Comparison of ENCODE assay signal across 30 cellular contexts in the genomic region with DNA sequence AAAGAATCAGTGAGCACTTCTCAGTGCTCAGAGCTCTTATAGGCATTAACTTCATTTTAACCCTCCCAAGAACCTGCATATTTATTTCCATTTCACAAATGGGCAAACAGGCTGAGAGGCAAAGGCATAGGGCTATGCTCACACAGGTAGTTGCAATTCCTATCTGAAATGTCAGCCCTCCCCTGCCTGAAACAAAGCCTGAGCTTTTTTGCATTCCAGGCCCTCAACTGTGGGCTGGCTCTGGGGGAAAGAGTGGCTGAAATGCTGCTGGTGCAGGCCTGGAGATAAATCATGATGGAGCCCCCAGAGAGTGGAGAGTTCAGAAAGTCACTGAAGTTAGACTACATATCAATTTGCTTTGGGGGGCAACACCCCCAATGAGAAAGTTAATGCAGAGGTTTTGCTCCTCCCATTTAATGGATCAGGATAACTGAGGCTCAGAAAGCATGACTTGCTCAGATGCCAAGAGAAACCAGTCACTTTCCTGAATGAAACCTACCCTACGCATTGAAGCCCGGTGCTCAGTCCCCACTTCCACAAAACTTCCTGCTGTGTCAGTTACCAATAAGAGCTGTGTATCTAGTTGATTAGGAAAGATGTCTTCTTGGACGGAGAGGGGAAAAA. TPM values are rescaled to one million over a fixed set of nuclear protein-coding genes. Genes with fewer than 3 reads are reported as not detected.
"Had no signal": no experiment of that assay in that cellular context is flagged by ENCODE, and none has a peak within 500 bp of the region (broad histone marks: within the 10 kb centered on the region; RNA-seq: fewer than 3 reads in every experiment).

No MANE protein-coding gene starts in this region.

- ATAC-seq: left colon; left lung; lower lobe of right lung; natural killer cell; stimulated activated effector memory CD8-positive, alpha-beta T cell treated with anti-CD3 and anti-CD28 coated beads, Interleukin-12 subunit alpha, Interleukin-12 subunit beta, amount 100 ng/mL, for 72 hours had no signal

- H3K9ac ChIP-seq: neural progenitor cell had no signal

- H3K36me3 ChIP-seq: left lung, lower lobe of right lung, neural progenitor cell, neutrophil, ovary, right atrium auricular region, sigmoid colon, spleen, suprapubic skin, thoracic aorta, tibial artery, uterus had no signal

- H3K27ac ChIP-seq: left lung, lower lobe of right lung, neural progenitor cell, neutrophil, ovary, right atrium auricular region, sigmoid colon, spleen, suprapubic skin, thoracic aorta, tibial artery, uterus had no signal

- H3K4me3 ChIP-seq: left lung, lower lobe of right lung, neural progenitor cell, ovary, right atrium auricular region, sigmoid colon, spleen, suprapubic skin, thoracic aorta, tibial artery, uterus had no signal

- H3K4me1 ChIP-seq: left lung, lower lobe of right lung, right atrium auricular region, sigmoid colon, spleen, suprapubic skin, uterus had no signal

- H3K9me3 ChIP-seq: left lung, lower lobe of right lung, neutrophil, ovary, right atrium auricular region, sigmoid colon, spleen, suprapubic skin, thoracic aorta, tibial artery, uterus had no signal

- H2AFZ ChIP-seq: neural progenitor cell had no signal

- H3K27me3 ChIP-seq: ovary, right atrium auricular region, tibial artery, uterus had no signal

- DNase-seq: hypothalamus; kidney glomerular epithelial cell; left colon; left lung; lower lobe of right lung; mammary epithelial cell; mesenchymal stem cell; naive B cell; natural killer cell; nephron progenitor cell; occipital lobe; ovary; sigmoid colon; small intestine; spleen; stimulated activated CD4-positive, alpha-beta T cell treated with anti-CD3 and anti-CD28 coated beads, Interleukin-4, amount 100 ng/mL, for 24 hours; stimulated activated naive CD4-positive, alpha-beta T cell; tibial artery; uterus had no signal

- H3K4me2 ChIP-seq: neural progenitor cell had no signal

- FAIRE-seq: keratinocyte, small intestine had no signal

RNA-seq across cellular contexts. Expression of a gene that starts 5.6 kb away (rescaled TPM):
- total RNA-seq: mammary epithelial cell, mononuclear cell, natural killer cell, progenitor cell of endocrine pancreas, pulmonary artery endothelial cell, renal cortical epithelial cell, right atrium auricular region, sigmoid colon had no signal
- polyA plus RNA-seq: keratinocyte, mammary epithelial cell had no signal
